Comparison of ENCODE assay signal across 1 cellular context in the genomic region with DNA sequence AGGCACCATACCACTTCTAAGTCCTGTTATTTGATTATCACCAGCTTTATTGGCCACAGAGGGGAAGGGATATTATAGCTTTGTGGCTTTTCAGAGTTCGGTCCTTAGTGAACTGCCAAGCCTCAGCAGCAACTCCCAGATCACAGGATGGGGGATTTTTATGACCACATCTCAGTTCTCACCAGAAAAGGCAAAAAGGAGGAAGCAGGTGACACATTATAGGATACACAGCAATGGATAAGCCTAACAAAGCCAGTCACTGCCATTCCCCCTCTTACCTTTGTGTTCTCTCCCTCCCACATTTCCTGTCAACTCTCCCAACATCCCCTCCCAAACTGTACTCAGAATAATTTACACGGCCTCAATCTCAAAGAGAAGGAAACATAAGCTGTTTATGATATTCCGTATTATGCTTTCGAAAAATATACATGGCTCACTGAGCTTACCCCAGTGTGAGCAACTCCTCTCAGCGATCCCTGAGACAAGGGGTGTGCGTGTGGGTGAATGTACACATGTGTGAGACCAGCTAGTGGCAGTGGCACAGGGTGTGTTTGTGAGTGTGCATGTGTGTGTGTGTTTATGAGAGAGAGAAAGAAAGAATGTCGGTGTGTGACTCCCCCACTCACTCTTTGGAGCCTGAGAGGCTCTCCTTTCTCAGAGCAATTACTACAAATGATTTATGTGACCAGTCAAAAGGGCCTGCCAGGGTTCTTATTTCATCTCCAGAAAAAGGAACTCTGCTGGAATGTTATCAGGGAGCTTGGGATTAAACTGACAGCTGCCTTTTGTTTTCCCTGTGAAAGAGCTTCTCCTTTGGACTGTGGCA.
TF ChIP-seq lines count a peak whose summit lies in the region.

No MANE protein-coding gene starts in this region.

TF ChIP-seq in HEK293, 187 proteins besides CTCF, POLR2A, EP300 and RAD21 (continued from another document):
- TF ChIP-seq, protein P1, sequence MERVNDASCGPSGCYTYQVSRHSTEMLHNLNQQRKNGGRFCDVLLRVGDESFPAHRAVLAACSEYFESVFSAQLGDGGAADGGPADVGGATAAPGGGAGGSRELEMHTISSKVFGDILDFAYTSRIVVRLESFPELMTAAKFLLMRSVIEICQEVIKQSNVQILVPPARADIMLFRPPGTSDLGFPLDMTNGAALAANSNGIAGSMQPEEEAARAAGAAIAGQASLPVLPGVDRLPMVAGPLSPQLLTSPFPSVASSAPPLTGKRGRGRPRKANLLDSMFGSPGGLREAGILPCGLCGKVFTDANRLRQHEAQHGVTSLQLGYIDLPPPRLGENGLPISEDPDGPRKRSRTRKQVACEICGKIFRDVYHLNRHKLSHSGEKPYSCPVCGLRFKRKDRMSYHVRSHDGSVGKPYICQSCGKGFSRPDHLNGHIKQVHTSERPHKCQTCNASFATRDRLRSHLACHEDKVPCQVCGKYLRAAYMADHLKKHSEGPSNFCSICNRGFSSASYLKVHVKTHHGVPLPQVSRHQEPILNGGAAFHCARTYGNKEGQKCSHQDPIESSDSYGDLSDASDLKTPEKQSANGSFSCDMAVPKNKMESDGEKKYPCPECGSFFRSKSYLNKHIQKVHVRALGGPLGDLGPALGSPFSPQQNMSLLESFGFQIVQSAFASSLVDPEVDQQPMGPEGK (tag by site-specific recombination; IDR thresholded peaks at IDR 0.05): no peak
- TF ChIP-seq ZNF48 (tag by site-specific recombination; IDR thresholded peaks at IDR 0.05) (no peak), ZSCAN30 (tag by site-specific recombination; IDR thresholded peaks at IDR 0.05) (0 out of 2 replicates have a peak, but pooled peaks have one; percentile 50), ZNF692 (tag by site-specific recombination; IDR thresholded peaks at IDR 0.05) (no peak), ZNF830 (tag by site-specific recombination; IDR thresholded peaks at IDR 0.05; ENCODE audit: low read depth) (no peak), ZNF341 (tag by site-specific recombination; IDR thresholded peaks at IDR 0.05; ENCODE audit: low read depth) (no peak), ZNF560 (tag by site-specific recombination; IDR thresholded peaks at IDR 0.05; ENCODE audit: borderline replicate concordance) (no peak)
